In genomic region chr19:4830332-4830731, GRCh38 we compare ENCODE assay signal across 1 cellular context.
TF ChIP-seq lines count a peak whose summit lies in the region.

No MANE protein-coding gene starts in this region.

TF ChIP-seq in GM12878, 131 proteins besides CTCF, POLR2A, EP300 and RAD21:
- TF ChIP-seq NFXL1 (IDR thresholded peaks at IDR 0.05; ENCODE audit: borderline replicate concordance) (no peak), CHD1 (IDR thresholded peaks at IDR 0.05; ENCODE audit: low read depth, low read length) (0 out of 2 replicates have a peak, but pooled peaks have one; percentile 40), RAD51 (IDR thresholded peaks at IDR 0.05) (no peak), CEBPB (IDR thresholded peaks at IDR 0.05; ENCODE audit: borderline replicate concordance in 1 of 2, low read depth in 2 of 2, low read length in 2 of 2) (no peak), RB1 (IDR thresholded peaks at IDR 0.05; ENCODE audit: borderline replicate concordance) (no peak), FOXM1 (IDR thresholded peaks at IDR 0.05; ENCODE audit: low read depth, low read length) (no peak)
